Comparison of ENCODE assay signal across 8 cellular contexts in genomic region chr1:236066828-236067386, GRCh38. TPM values are rescaled to one million over a fixed set of nuclear protein-coding genes. Genes with fewer than 3 reads are reported as not detected.
A peak's percentile ranks its signal among the peaks of the same experiment; 100 is the strongest.
DNase-seq lines count a peak whose midpoint lies in the region; ATAC-seq and TF ChIP-seq lines count a peak whose summit lies in the region.

No MANE protein-coding gene starts in this region.

- no peak overlapping the region for H3K14ac ChIP-seq in neuronal stem cell (ENCODE audit: low read length)

- peak; percentile 83 for ATAC-seq in GM19397 (IDR thresholded peaks at IDR 0.05; ENCODE audit: unreplicated experiment)
- ATAC-seq in HG03457 (IDR thresholded peaks at IDR 0.05; ENCODE audit: unreplicated experiment): peak; percentile 84

- H3K27ac ChIP-seq in esophagus squamous epithelium: peak overlapping the region; percentile 83 to 97 (median 92)
- H3K27ac ChIP-seq in neuronal stem cell (replicated peaks; ENCODE audit: low read length): no peak overlapping the region

- no peak overlapping the region for H2BK5ac ChIP-seq in neuronal stem cell (ENCODE audit: low read length)

- H3K9me3 ChIP-seq in esophagus squamous epithelium (peaks cover 0 to 12% (median 0%) of the 10 kb centered on the region in 3 donors), neuronal stem cell (replicated peaks in 1 of 2; ENCODE audit: control insufficient read depth in 2 of 2, insufficient read depth in 1 of 2, low read depth in 1 of 2, low read length in 2 of 2) (peaks cover 2% of the 10 kb centered on the region in 2 donors), HAP-1 (no peaks in the 10 kb centered on the region)

- H3K4me3 ChIP-seq in esophagus squamous epithelium (peak overlapping the region in 2 of 4 donors; percentile 13 to 83), neuronal stem cell (ENCODE audit: low read length in 2 of 2) (no peak overlapping the region), HAP-1 (no peak overlapping the region)

- no peak overlapping the region for H2BK15ac ChIP-seq in neuronal stem cell (ENCODE audit: low read length)

- no peak overlapping the region for H2BK12ac ChIP-seq in neuronal stem cell (ENCODE audit: low read length)

- no peak overlapping the region for H3K4me2 ChIP-seq in neuronal stem cell (ENCODE audit: insufficient read depth, low read length, poor library complexity, severe bottlenecking)

- H2AK5ac ChIP-seq in neuronal stem cell (ENCODE audit: low read depth, low read length): no peak overlapping the region

- peak in 2 of 4 donors; percentile 13 to 61 for TF ChIP-seq POLR2A in esophagus squamous epithelium (IDR thresholded peaks at IDR 0.05)

- no peak overlapping the region for H2AFZ ChIP-seq in neuronal stem cell (ENCODE audit: low read length)

- peaks cover 5% of the 10 kb centered on the region for H3K79me1 ChIP-seq in neuronal stem cell (ENCODE audit: low read depth, low read length)

- intact Hi-C loops in esophagus squamous epithelium (cut with DNase I): no loop called here

- H3K4ac ChIP-seq in neuronal stem cell (ENCODE audit: low read length): no peak overlapping the region

- H3K4me1 ChIP-seq in esophagus squamous epithelium (peaks cover 0 to 44% (median 7%) of the 10 kb centered on the region in 3 donors), neuronal stem cell (ENCODE audit: control insufficient read depth in 2 of 2, insufficient read depth in 1 of 2, low read depth in 1 of 2, low read length in 2 of 2) (peaks cover 5 to 8% of the 10 kb centered on the region in 2 donors), HAP-1 (no peaks in the 10 kb centered on the region; the same call in 1 of the 2 replicates)

- no peak overlapping the region for H2BK120ac ChIP-seq in neuronal stem cell (ENCODE audit: low read depth, low read length)

- no peak overlapping the region for H3K23ac ChIP-seq in neuronal stem cell (ENCODE audit: low read depth, low read length, poor library complexity)

- H4K91ac ChIP-seq in neuronal stem cell (ENCODE audit: low read depth, low read length, poor library complexity): no peak overlapping the region

- DNase-seq in activated CD4-positive, alpha-beta T cell treated with anti-CD3 and anti-CD28 coated beads, Interleukin-2, amount 50 U/mL, for 1 hour: peak; percentile 59
- DNase-seq in esophagus squamous epithelium (lab: John Stamatoyannopoulos, UW) (no peak), NCI-H345 (lab: John Stamatoyannopoulos, UW) (no peak), neuronal stem cell (ENCODE audit: low spot score) (no peak), HAP-1 (ENCODE audit: low spot score in 2 of 2) (no peak)
- DNase-seq in stimulated activated CD4-positive, alpha-beta T cell treated with anti-CD3 and anti-CD28 coated beads, Interleukin-1b, Interleukin-23, amount 100 ng/mL, for 24 hours (ENCODE audit: low read depth in 4 of 4, low spot score in 1 of 4): peak in 3 of 4 experiments; percentile 26 to 58 (median 55)

- in situ Hi-C loops in HAP-1 (cut with MboI; ENCODE audit: low sequenced_read_pairs): no loop called here

- H3K27me3 ChIP-seq in esophagus squamous epithelium (peaks cover 0 to 47% (median 2%) of the 10 kb centered on the region in 4 donors), neuronal stem cell (ENCODE audit: control insufficient read depth in 3 of 3, insufficient read depth in 3 of 3, low read depth in 1 of 3, low read length in 3 of 3) (peaks cover 0 to 27% (median 6%) of the 10 kb centered on the region in 3 experiments), HAP-1 (ENCODE audit: low read depth) (no peaks in the 10 kb centered on the region)

- H3K36me3 ChIP-seq in esophagus squamous epithelium (no peaks in the 10 kb centered on the region), neuronal stem cell (replicated peaks in 1 of 2; ENCODE audit: control insufficient read depth in 2 of 2, insufficient read depth in 2 of 2, low read length in 2 of 2) (peaks cover 0 to 1% of the 10 kb centered on the region in 2 donors), HAP-1 (replicated peaks) (no peaks in the 10 kb centered on the region)

- no peak overlapping the region for H3K9ac ChIP-seq in neuronal stem cell (ENCODE audit: low read depth, low read length, poor library complexity)

- 64 to 79% methylated on average over 6 of the region's 6 CpGs for WGBS in esophagus squamous epithelium, 2 donors
- no CpG with 5 or more reads among the region's 6 CpGs for WGBS in neuronal stem cell (ENCODE audit: extremely low coverage in 2 of 2, insufficient read length in 2 of 2, insufficient replicate concordance in 1 of 2), 2 donors

- H3K18ac ChIP-seq in neuronal stem cell (ENCODE audit: low read length): no peak overlapping the region

- H4K8ac ChIP-seq in neuronal stem cell (ENCODE audit: low read depth, low read length): no peak overlapping the region

- no peak for TF ChIP-seq CTCF in esophagus squamous epithelium (IDR thresholded peaks at IDR 0.05)

RNA-seq across cellular contexts. Expression of gene NID1, which starts 2.0 kb away (rescaled TPM):
- 100 to 1,000 TPM in 1 of 4 donors, 10 to 100 TPM in 2, 1 to 10 TPM in 1; 3.6 to 120 (median 28.5) TPM for total RNA-seq in esophagus squamous epithelium
- 68.7 TPM for polyA plus RNA-seq in neuronal stem cell (2013, experiment 1 of 2)
- 68.7 TPM for polyA plus RNA-seq in neuronal stem cell (2013, experiment 2 of 2)

Comparison
In these comparisons a context has a peak if more than half of its experiments do, and no peak if none do; other contexts are left out.
1. DNase-seq: peak in activated CD4-positive, alpha-beta T cell treated with anti-CD3 and anti-CD28 coated beads, Interleukin-2, amount 50 U/mL, for 1 hour (single experiment) and stimulated activated CD4-positive, alpha-beta T cell treated with anti-CD3 and anti-CD28 coated beads, Interleukin-1b, Interleukin-23, amount 100 ng/mL, for 24 hours (3 of 4); none in esophagus squamous epithelium (single experiment), NCI-H345 (single experiment), neuronal stem cell (single experiment) and HAP-1 (0 of 2).